ENCODE assay signal across 8 cellular contexts in genomic region chr19:45440259-45440638, GRCh38. TPM values are rescaled to one million over a fixed set of nuclear protein-coding genes. Genes with fewer than 3 reads are reported as not detected.
DNase-seq lines count a peak whose midpoint lies in the region; ATAC-seq and TF ChIP-seq lines count a peak whose summit lies in the region.

No MANE protein-coding gene starts in this region.

- H3K4me1 Mint-ChIP-seq in CD4-positive, CD25-positive, alpha-beta regulatory T cell: peaks cover 4 to 40% (median 23%) of the 10 kb centered on the region in 4 donors
- H3K4me1 Mint-ChIP-seq in endothelial cell (ENCODE audit: unreplicated experiment): peaks cover 34% of the 10 kb centered on the region

- no TSS peak for BruUV-seq in OCI-LY7 (replicated peaks; lab: Mats Ljungman, UMichigan)

- H3K27ac Mint-ChIP-seq in CD4-positive, CD25-positive, alpha-beta regulatory T cell: peak overlapping the region; percentile 74 to 93 (median 90)
- H3K27ac Mint-ChIP-seq in endothelial cell (ENCODE audit: unreplicated experiment): peak overlapping the region; percentile 72

- H3K9me2 ChIP-seq in OCI-LY7 (ENCODE audit: insufficient read depth, low read length): no peaks in the 10 kb centered on the region

- H3K79me2 ChIP-seq in OCI-LY7 (ENCODE audit: insufficient read depth, low read depth, low read length): no peaks in the 10 kb centered on the region

- H4K20me1 ChIP-seq in OCI-LY7 (ENCODE audit: insufficient read depth, low read length): no peaks in the 10 kb centered on the region

- H3K27ac ChIP-seq in CD4-positive, CD25-positive, alpha-beta regulatory T cell (ENCODE audit: insufficient read depth, low read length, poor library complexity, severe bottlenecking): peak overlapping the region; percentile 85
- peak overlapping the region; percentile 58 for H3K27ac ChIP-seq in OCI-LY7 (ENCODE audit: low read depth, low read length, poor library complexity, severe bottlenecking)

- H2AFZ ChIP-seq in OCI-LY7 (ENCODE audit: low read length): peak overlapping the region; percentile 42
- peak overlapping the region; percentile 95 for H2AFZ ChIP-seq in neuron (ENCODE audit: low read depth, low read length)

- no peaks in the 10 kb centered on the region for H3K36me3 Mint-ChIP-seq in CD4-positive, CD25-positive, alpha-beta regulatory T cell
- peaks cover 5% of the 10 kb centered on the region for H3K36me3 Mint-ChIP-seq in endothelial cell (ENCODE audit: low read depth, unreplicated experiment)

- intact Hi-C loops in OCI-LY7 (cut with micrococcal nuclease; ENCODE audit: unreplicated experiment): no loop called here

- CTCF ChIA-PET in OCI-LY7 (lab: Charles Lee; ENCODE audit: unreplicated experiment): interaction anchor here (0.5 to 0.6 kb wide), 2 partner anchors 36 to 104 kb away, joined by 3 read pairs; no protein-coding TSS in a partner anchor

- peaks cover 0 to 2% (median 0%) of the 10 kb centered on the region in 7 donors for H3K9me3 Mint-ChIP-seq in CD4-positive, CD25-positive, alpha-beta regulatory T cell
- no peaks in the 10 kb centered on the region for H3K9me3 Mint-ChIP-seq in endothelial cell (ENCODE audit: unreplicated experiment)

- no peaks in the 10 kb centered on the region for H3K36me3 ChIP-seq in CD4-positive, CD25-positive, alpha-beta regulatory T cell (ENCODE audit: control insufficient read depth, insufficient read depth, low read length)
- H3K36me3 ChIP-seq in OCI-LY7 (ENCODE audit: insufficient read depth, low read length) (no peaks in the 10 kb centered on the region), neuron (ENCODE audit: insufficient read depth, low read length) (no peaks in the 10 kb centered on the region)

- no peaks in the 10 kb centered on the region for H3K27me3 Mint-ChIP-seq in CD4-positive, CD25-positive, alpha-beta regulatory T cell
- peaks cover 16% of the 10 kb centered on the region for H3K27me3 Mint-ChIP-seq in endothelial cell (ENCODE audit: unreplicated experiment)

- DNase-seq in CD4-positive, CD25-positive, alpha-beta regulatory T cell: no peak
- no peak for DNase-seq in OCI-LY7 (ENCODE audit: low spot score)
- no peak for DNase-seq in endothelial cell (ENCODE audit: low spot score)
- DNase-seq in putamen (ENCODE audit: low spot score): no peak

- H3K4me3 Mint-ChIP-seq in CD4-positive, CD25-positive, alpha-beta regulatory T cell: peak overlapping the region; percentile 74 to 90 (median 84)
- H3K4me3 Mint-ChIP-seq in endothelial cell (ENCODE audit: unreplicated experiment): peak overlapping the region; percentile 90

- no peak for TF ChIP-seq CTCF in OCI-LY7 (conservative IDR thresholded peaks at IDR 0.05; ENCODE audit: low read length)
- TF ChIP-seq CTCF in endothelial cell (IDR thresholded peaks at IDR 0.05; ENCODE audit: unreplicated experiment): no peak

- H3K27me3 ChIP-seq in CD4-positive, CD25-positive, alpha-beta regulatory T cell (ENCODE audit: control insufficient read depth, insufficient read depth, low read length): no peaks in the 10 kb centered on the region
- no peaks in the 10 kb centered on the region for H3K27me3 ChIP-seq in neuron (ENCODE audit: insufficient read depth, low read length)

- no peaks in the 10 kb centered on the region for H3K9me3 ChIP-seq in CD4-positive, CD25-positive, alpha-beta regulatory T cell (ENCODE audit: control insufficient read depth in 2 of 2, low read length in 2 of 2)
- H3K9me3 ChIP-seq in OCI-LY7 (ENCODE audit: low read length) (peaks cover 3% of the 10 kb centered on the region; the same call in 1 of the 2 replicates), neuron (ENCODE audit: low read length) (no peaks in the 10 kb centered on the region)

- POLR2A ChIA-PET in OCI-LY7 (lab: Charles Lee): interaction anchor here (2.0 kb wide), 1 partner anchor 38 kb away, joined by 6 read pairs; no protein-coding TSS in a partner anchor

- H3K4me2 ChIP-seq in OCI-LY7 (ENCODE audit: low read length): peak overlapping the region; percentile 67

- no peak for ATAC-seq in CD4-positive, CD25-positive, alpha-beta regulatory T cell (ENCODE audit: low read depth in 2 of 2)
- ATAC-seq in GM18909 (IDR thresholded peaks at IDR 0.05; ENCODE audit: poor library complexity, unreplicated experiment): no peak
- no peak for ATAC-seq in GM19328 (IDR thresholded peaks at IDR 0.05; ENCODE audit: unreplicated experiment)
- ATAC-seq in GM21423 (IDR thresholded peaks at IDR 0.05; ENCODE audit: unreplicated experiment): no peak

- peaks cover 40% of the 10 kb centered on the region for H3K4me1 ChIP-seq in CD4-positive, CD25-positive, alpha-beta regulatory T cell (ENCODE audit: control insufficient read depth, insufficient read depth, low read length, poor library complexity, severe bottlenecking)
- H3K4me1 ChIP-seq in OCI-LY7 (ENCODE audit: insufficient read depth, low read length, poor library complexity, severe bottlenecking) (peaks cover 42% of the 10 kb centered on the region), neuron (ENCODE audit: insufficient read depth, low read length) (peaks cover 22% of the 10 kb centered on the region)

- no peak overlapping the region for H3K4me3 ChIP-seq in CD4-positive, CD25-positive, alpha-beta regulatory T cell (ENCODE audit: low read depth, low read length)
- H3K4me3 ChIP-seq in OCI-LY7 (ENCODE audit: low read depth, low read length, poor library complexity, severe bottlenecking): peak overlapping the region; percentile 69
- peak overlapping the region; percentile 57 for H3K4me3 ChIP-seq in neuron (ENCODE audit: low read length)

RNA-seq across cellular contexts. Expression of gene ERCC1, which starts 16.5 kb away (rescaled TPM):
- 30.5 TPM for total RNA-seq in CD4-positive, CD25-positive, alpha-beta regulatory T cell
- 10 to 100 TPM; 25.9 to 28.7 (median 26.3) TPM for polyA plus RNA-seq in CD4-positive, CD25-positive, alpha-beta regulatory T cell
- total RNA-seq in OCI-LY7 (2014; rRNA removed; shearing (Covaris generic)): 125 and 126 TPM in 2 replicates
- total RNA-seq in OCI-LY7 (2022) (46.2 and 59.4 TPM in 2 replicates), endothelial cell (ENCODE audit: unreplicated experiment) (62.8 TPM)

RNA-seq across cellular contexts. Expression of gene FOSB, which starts 27.5 kb away (rescaled TPM):
- total RNA-seq in CD4-positive, CD25-positive, alpha-beta regulatory T cell: 731 TPM
- polyA plus RNA-seq in CD4-positive, CD25-positive, alpha-beta regulatory T cell: 10 to 100 TPM in 2 of 4 donors, 1 to 10 TPM in 2; 5.2 to 12.7 (median 9.6) TPM
- total RNA-seq in OCI-LY7 (2014; rRNA removed; shearing (Covaris generic)): 1.2 and 2.3 TPM in 2 replicates
- total RNA-seq in OCI-LY7 (2022): 2.1 and 2.4 TPM in 2 replicates
- total RNA-seq in endothelial cell (ENCODE audit: unreplicated experiment): 64.2 TPM

RNA-seq across cellular contexts. Expression of gene POLR1G, which starts 33.8 kb away (rescaled TPM):
- 2.1 TPM for total RNA-seq in CD4-positive, CD25-positive, alpha-beta regulatory T cell
- polyA plus RNA-seq in CD4-positive, CD25-positive, alpha-beta regulatory T cell: 1 to 10 TPM; 1.6 to 3.6 (median 2.4) TPM
- 16.3 and 28.0 TPM in 2 replicates for total RNA-seq in OCI-LY7 (2014; rRNA removed; shearing (Covaris generic))
- 8.8 and 10.8 TPM in 2 replicates for total RNA-seq in OCI-LY7 (2022)
- total RNA-seq in endothelial cell (ENCODE audit: unreplicated experiment): 4.4 TPM

RNA-seq across cellular contexts. Expression of gene PPP1R13L, which starts 35.4 kb away (rescaled TPM):
- 7.4 TPM for total RNA-seq in CD4-positive, CD25-positive, alpha-beta regulatory T cell
- under 1 TPM; 0.17 to 0.94 (median 0.57) TPM for polyA plus RNA-seq in CD4-positive, CD25-positive, alpha-beta regulatory T cell
- total RNA-seq in OCI-LY7 (2014; rRNA removed; shearing (Covaris generic)): 5.3 and 7.8 TPM in 2 replicates
- total RNA-seq in OCI-LY7 (2022) (15.5 and 17.4 TPM in 2 replicates), endothelial cell (ENCODE audit: unreplicated experiment) (13.2 TPM)

RNA-seq across cellular contexts. Expression of gene RTN2, which starts 56.6 kb away (rescaled TPM):
- total RNA-seq in CD4-positive, CD25-positive, alpha-beta regulatory T cell: 1.5 TPM
- polyA plus RNA-seq in CD4-positive, CD25-positive, alpha-beta regulatory T cell: under 1 TPM; 0.09 to 0.88 (median 0.28) TPM
- total RNA-seq in OCI-LY7 (2014; rRNA removed; shearing (Covaris generic)): 1.5 and 8.6 TPM in 2 replicates
- total RNA-seq in OCI-LY7 (2022) (7.6 and 9.1 TPM in 2 replicates), endothelial cell (ENCODE audit: unreplicated experiment) (25.3 TPM)

Comparison
In these comparisons a context has a peak if more than half of its experiments do, and no peak if none do; other contexts are left out.
1. RNA of gene FOSB, which starts 27.5 kb away (total RNA-seq): 731 TPM in CD4-positive, CD25-positive, alpha-beta regulatory T cell (single experiment) and 64.2 TPM in endothelial cell (single experiment); 1.2 to 2.4 TPM in OCI-LY7; every median in the first group is over 10 times any median in the second.